In the genomic region with DNA sequence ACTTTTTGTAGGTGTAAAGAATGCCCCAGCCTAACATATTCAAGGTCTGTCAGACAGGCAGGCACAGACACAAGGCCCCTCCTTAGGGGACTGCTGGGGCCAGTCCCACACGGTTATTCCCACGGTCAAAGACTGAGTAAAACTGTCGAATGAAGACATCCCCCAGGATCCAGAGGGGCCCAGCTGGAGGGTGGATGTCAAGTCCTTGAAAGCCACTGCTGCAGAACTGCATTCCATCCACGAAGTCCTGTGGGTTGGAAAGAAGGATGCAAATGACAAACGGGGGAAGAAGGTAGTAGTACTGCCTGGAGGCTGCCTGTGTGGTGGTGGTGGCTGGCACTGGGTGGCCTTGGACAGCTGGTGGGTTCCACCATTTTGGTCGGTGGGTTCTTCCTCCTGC, we compare ENCODE assay signal across 18 cellular contexts. TPM values are rescaled to one million over a fixed set of nuclear protein-coding genes. Genes with fewer than 3 reads are reported as not detected.
DNase-seq lines count a peak whose midpoint lies in the region; ATAC-seq and TF ChIP-seq lines count a peak whose summit lies in the region.
"Had no signal": no experiment of that assay in that cellular context is flagged by ENCODE, and none has a peak within 500 bp of the region (broad histone marks: within the 10 kb centered on the region; RNA-seq: fewer than 3 reads in every experiment).

No MANE protein-coding gene starts in this region.

- no peaks in the 10 kb centered on the region for H3K36me3 Mint-ChIP-seq in osteocyte (ENCODE audit: unreplicated experiment)
- H3K36me3 Mint-ChIP-seq: CD4-positive, CD25-positive, alpha-beta regulatory T cell; CD8-positive, alpha-beta memory T cell had no signal

- TF ChIP-seq POLR2A in spleen (IDR thresholded peaks at IDR 0.05) = no peak

- H3K27ac ChIP-seq in spleen = no peak overlapping the region

- H3K27me3 Mint-ChIP-seq in osteocyte (ENCODE audit: unreplicated experiment) = peaks cover 10% of the 10 kb centered on the region

- H3K27me3 ChIP-seq in spleen (replicated peaks in 1 of 7) = no peaks in the 10 kb centered on the region
- H3K27me3 ChIP-seq: BE2C had no signal

- peaks cover 0 to 22% (median 20%) of the 10 kb centered on the region in 6 donors for H3K4me1 ChIP-seq in spleen
- H3K4me1 ChIP-seq: BE2C had no signal

- WGBS in spleen, 5 donors = 79 to 89% (median 80%) methylated on average over 6 of the region's 6 CpGs

- no peak overlapping the region for H3K4me3 Mint-ChIP-seq in osteocyte (ENCODE audit: unreplicated experiment)
- H3K4me3 Mint-ChIP-seq: CD4-positive, CD25-positive, alpha-beta regulatory T cell; CD8-positive, alpha-beta memory T cell; H9 had no signal

- H3K9me3 ChIP-seq in spleen = no peaks in the 10 kb centered on the region
- H3K9me3 ChIP-seq: BE2C had no signal

- DNase-seq in ecto neural progenitor cell (ENCODE audit: low spot score) (peak; percentile 43), left kidney (ENCODE audit: low read depth, low spot score) (peak; percentile 48), osteocyte (ENCODE audit: extremely low spot score, unreplicated experiment) (peak; percentile 44), spleen (no peak)
- peak; percentile 10 for DNase-seq in stimulated activated CD8-positive, alpha-beta memory T cell treated with anti-CD3 and anti-CD28 coated beads, Interleukin-4, amount 100 ng/mL, for 48 hours
- DNase-seq: ACHN; BE2C; C1 segment of cervical spinal cord; CD4-positive, CD25-positive, alpha-beta regulatory T cell; CD8-positive, alpha-beta memory T cell; COR-L47; GDM1; H9; IMR-90 had no signal

- no peak overlapping the region for H3K27ac Mint-ChIP-seq in osteocyte (ENCODE audit: unreplicated experiment)
- H3K27ac Mint-ChIP-seq: CD4-positive, CD25-positive, alpha-beta regulatory T cell; CD8-positive, alpha-beta memory T cell; H9 had no signal

- no peaks in the 10 kb centered on the region for H3K9me3 Mint-ChIP-seq in osteocyte (ENCODE audit: unreplicated experiment)
- H3K9me3 Mint-ChIP-seq: CD8-positive, alpha-beta memory T cell; H9 had no signal

- no peak overlapping the region for H3K4me3 ChIP-seq in spleen
- H3K4me3 ChIP-seq: K562 had no signal

- no peaks in the 10 kb centered on the region for H3K4me1 Mint-ChIP-seq in osteocyte (ENCODE audit: unreplicated experiment)

- ATAC-seq in GM19351 (IDR thresholded peaks at IDR 0.05; ENCODE audit: unreplicated experiment) = no peak
- ATAC-seq in HG02885 (IDR thresholded peaks at IDR 0.05; ENCODE audit: poor library complexity, unreplicated experiment) = no peak
- ATAC-seq: K562 had no signal

- TF ChIP-seq CTCF in osteocyte (IDR thresholded peaks at IDR 0.05) (no peak), spleen (IDR thresholded peaks at IDR 0.05 in 8 of 11, conservative IDR thresholded peaks at IDR 0.05 in 3 of 11) (no peak)

- no peaks in the 10 kb centered on the region for H3K36me3 ChIP-seq in spleen
- H3K36me3 ChIP-seq: BE2C had no signal

- intact Hi-C loops in spleen (cut with DNase I; ENCODE audit: low total_unique reads) = no loop called here

RNA-seq across cellular contexts. Expression of a gene that starts 6.9 kb away (rescaled TPM):
- total RNA-seq in osteocyte (0.78 TPM in 2 replicates), spleen (1 to 10 TPM in 6 of 7 donors, under 1 TPM in 1; 0.34 to 3.2 (median 2.6) TPM)
- polyA plus RNA-seq in spleen = 1 to 10 TPM in 1 of 3 donors, under 1 TPM in 2; 0.67 to 2.0 (median 0.85) TPM
- total RNA-seq: CD4-positive, CD25-positive, alpha-beta regulatory T cell; H1 had no signal
- polyA plus RNA-seq: CD4-positive, CD25-positive, alpha-beta regulatory T cell; CD8-positive, alpha-beta memory T cell had no signal

RNA-seq across cellular contexts. Expression of a gene that starts 13.6 kb away (rescaled TPM):
- total RNA-seq in osteocyte (not detected in 2 replicates), spleen (under 1 TPM in 2 of 7 donors, not detected in 5; 0.40 to 0.66 TPM)
- polyA plus RNA-seq in spleen = under 1 TPM; 0.06 to 0.11 (median 0.09) TPM
- total RNA-seq: CD4-positive, CD25-positive, alpha-beta regulatory T cell; CD8-positive, alpha-beta memory T cell; H1; H9; IMR-90 had no signal
- polyA plus RNA-seq: CD4-positive, CD25-positive, alpha-beta regulatory T cell; CD8-positive, alpha-beta memory T cell; IMR-90 had no signal

RNA-seq across cellular contexts. Expression of a gene that starts 42.9 kb away (rescaled TPM):
- total RNA-seq in osteocyte (not detected in 2 replicates), spleen (1 to 10 TPM in 6 of 7 donors, under 1 TPM in 1; 0.94 to 6.2 (median 3.4) TPM)
- 1 to 10 TPM in 2 of 3 donors, under 1 TPM in 1; 0.91 to 3.3 (median 1.2) TPM for polyA plus RNA-seq in spleen
- total RNA-seq: CD4-positive, CD25-positive, alpha-beta regulatory T cell; CD8-positive, alpha-beta memory T cell; H1; H9; IMR-90; K562 had no signal
- polyA plus RNA-seq: CD4-positive, CD25-positive, alpha-beta regulatory T cell; CD8-positive, alpha-beta memory T cell; H1; IMR-90; K562 had no signal
